In the genomic region with DNA sequence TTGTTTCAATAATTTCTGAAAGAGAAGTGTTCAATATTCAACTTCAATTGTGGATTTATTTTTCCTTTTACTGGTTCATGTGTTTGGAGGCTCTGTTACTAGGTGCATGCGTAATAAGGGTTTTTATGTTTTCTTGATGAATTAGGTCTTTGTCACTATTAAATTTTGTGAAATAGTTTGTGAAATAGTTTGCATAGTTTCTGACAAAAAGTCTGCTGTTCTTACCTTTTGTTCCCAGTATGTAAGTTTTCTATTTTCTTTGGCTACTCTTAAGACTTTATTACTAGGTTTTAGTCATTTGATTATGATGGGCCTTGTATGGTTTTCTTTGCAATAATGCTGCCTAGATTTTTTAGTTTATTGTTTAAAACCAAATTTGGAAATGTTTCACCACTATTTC, we compare ENCODE assay signal across 23 cellular contexts. TPM values are rescaled to one million over a fixed set of nuclear protein-coding genes. Genes with fewer than 3 reads are reported as not detected.
DNase-seq lines count a peak whose midpoint lies in the region; ATAC-seq and TF ChIP-seq lines count a peak whose summit lies in the region.
"Had no signal": no experiment of that assay in that cellular context is flagged by ENCODE, and none has a peak within 500 bp of the region (broad histone marks: within the 10 kb centered on the region; RNA-seq: fewer than 3 reads in every experiment).

No MANE protein-coding gene starts in this region.

- H3F3A ChIP-seq in GM23338 (replicated peaks; ENCODE audit: low read depth): no peaks in the 10 kb centered on the region

- H3K27ac ChIP-seq in ACC112 (ENCODE audit: low read depth, low read length) (peak overlapping the region; percentile 54), GM23338 (ENCODE audit: low read depth) (peak overlapping the region; percentile 34)
- H3K27ac ChIP-seq: C4-2B had no signal

- H3K4me1 Mint-ChIP-seq in GM23338: peaks cover 56% of the 10 kb centered on the region
- peaks cover 18% of the 10 kb centered on the region for H3K4me1 Mint-ChIP-seq in mesothelial cell of epicardium

- peaks cover 6% of the 10 kb centered on the region; the same call in 1 of the 2 replicates for H4K20me1 ChIP-seq in GM23338 (replicated peaks; ENCODE audit: insufficient read depth)

- in situ Hi-C loops in astrocyte of the cerebellum (cut with HindIII; ENCODE audit: low sequenced_read_pairs): loop anchor here (5.0 kb wide), 1 partner anchor 57 kb away; no protein-coding TSS in a partner anchor

- no peaks in the 10 kb centered on the region for H3K27me3 ChIP-seq in ACC112 (ENCODE audit: insufficient read depth, low read length)
- H3K27me3 ChIP-seq in GM23338 (ENCODE audit: insufficient read depth): no peaks in the 10 kb centered on the region

- H3K4me3 Mint-ChIP-seq in GM23338: no peak overlapping the region
- no peak overlapping the region for H3K4me3 Mint-ChIP-seq in mesothelial cell of epicardium
- H3K4me3 Mint-ChIP-seq: stimulated activated naive CD8-positive, alpha-beta T cell treated with anti-CD3 and anti-CD28 coated beads, Interleukin-15, amount 100 ng/mL, for 72 hours had no signal

- H3K9me3 Mint-ChIP-seq in GM23338 (no peaks in the 10 kb centered on the region; the same call in 2 of the 3 replicates), mesothelial cell of epicardium (peaks cover 27% of the 10 kb centered on the region)
- H3K9me3 Mint-ChIP-seq: stimulated activated naive CD8-positive, alpha-beta T cell treated with anti-CD3 and anti-CD28 coated beads, Interleukin-15, amount 100 ng/mL, for 72 hours had no signal

- H3K4me1 ChIP-seq in ACC112 (ENCODE audit: control insufficient read depth, insufficient read depth, low read length, unreplicated experiment) (peaks cover 21% of the 10 kb centered on the region), GM23338 (ENCODE audit: insufficient read depth) (peaks cover 17% of the 10 kb centered on the region)

- no peak overlapping the region for H3K4me2 ChIP-seq in GM23338

- H3K4me3 ChIP-seq in ACC112 (ENCODE audit: low read depth, low read length) (no peak overlapping the region), GM23338 (no peak overlapping the region), astrocyte of the cerebellum (ENCODE audit: low read depth, low read length) (no peak overlapping the region)
- H3K4me3 ChIP-seq: HAP-1 had no signal

- DNase-seq in GM23338 (ENCODE audit: low spot score) (no peak), astrocyte of the cerebellum (ENCODE audit: low read depth) (peak; percentile 20), mesothelial cell of epicardium (ENCODE audit: low spot score in 2 of 2, unreplicated experiment in 2 of 2) (no peak), GM19240 (ENCODE audit: insufficient read length, low spot score) (no peak), NCI-H128 (lab: John Stamatoyannopoulos, UW; ENCODE audit: unreplicated experiment) (no peak)
- DNase-seq: activated T-cell treated with anti-CD3 and anti-CD28 coated beads, Interleukin-2, amount 50 U/mL, for 1 hour; amygdala; cerebellar nuclear complex; KG1; kidney glomerular epithelial cell; NCI-H2029; NCI-H345; Right ventricle myocardium superior; stimulated activated CD4-positive, alpha-beta T cell treated with anti-CD3 and anti-CD28 coated beads, Interleukin-4, amount 100 ng/mL, for 4 hours; stimulated activated naive CD8-positive, alpha-beta T cell treated with anti-CD3 and anti-CD28 coated beads, Interleukin-15, amount 100 ng/mL, for 72 hours; T1000; trophoblast cell had no signal

- H3K36me3 Mint-ChIP-seq in GM23338 (ENCODE audit: low read depth) (peaks cover 21% of the 10 kb centered on the region), mesothelial cell of epicardium (peaks cover 33% of the 10 kb centered on the region)

- H3K27me3 Mint-ChIP-seq in GM23338 (ENCODE audit: insufficient read depth, low read depth, poor library complexity) (peaks cover 2% of the 10 kb centered on the region), mesothelial cell of epicardium (ENCODE audit: low read depth) (no peaks in the 10 kb centered on the region)
- H3K27me3 Mint-ChIP-seq: stimulated activated naive CD8-positive, alpha-beta T cell treated with anti-CD3 and anti-CD28 coated beads, Interleukin-15, amount 100 ng/mL, for 72 hours had no signal

- peak overlapping the region; percentile 73 for H3K27ac Mint-ChIP-seq in GM23338
- H3K27ac Mint-ChIP-seq in mesothelial cell of epicardium: peak overlapping the region; percentile 76
- H3K27ac Mint-ChIP-seq: stimulated activated naive CD8-positive, alpha-beta T cell treated with anti-CD3 and anti-CD28 coated beads, Interleukin-15, amount 100 ng/mL, for 72 hours had no signal

- H3K9me2 ChIP-seq in GM23338 (ENCODE audit: insufficient read depth): no peaks in the 10 kb centered on the region

- ATAC-seq in GM23338 (no peak), HG02588 (IDR thresholded peaks at IDR 0.05; ENCODE audit: unreplicated experiment) (no peak), HG03460 (IDR thresholded peaks at IDR 0.05; ENCODE audit: unreplicated experiment) (no peak)
- ATAC-seq: activated CD4-positive, CD25-positive, alpha-beta regulatory T cell treated with anti-CD3 and anti-CD28 coated beads, Interleukin-2, amount 50 U/mL, for 24 hours; stimulated activated naive CD8-positive, alpha-beta T cell treated with anti-CD3 and anti-CD28 coated beads, Interleukin-15, amount 100 ng/mL, for 72 hours had no signal

- peaks cover 26% of the 10 kb centered on the region for H3K36me3 ChIP-seq in ACC112 (ENCODE audit: insufficient read depth, low read length)
- H3K36me3 ChIP-seq in GM23338 (ENCODE audit: insufficient read depth): no peaks in the 10 kb centered on the region

- no peak overlapping the region for H2AFZ ChIP-seq in ACC112 (ENCODE audit: low read length, unreplicated experiment)
- H2AFZ ChIP-seq in GM23338: no peak overlapping the region

- TF ChIP-seq CTCF in GM23338 (conservative IDR thresholded peaks at IDR 0.05; ENCODE audit: low read depth in 2 of 2) (no peak), astrocyte of the cerebellum (IDR thresholded peaks at IDR 0.05; ENCODE audit: low read depth, low read length, missing control alignments) (no peak), mesothelial cell of epicardium (IDR thresholded peaks at IDR 0.05; ENCODE audit: unreplicated experiment) (no peak)

- H3K79me2 ChIP-seq in ACC112 (ENCODE audit: control insufficient read depth, insufficient read depth, low read length, unreplicated experiment) (peaks cover 74% of the 10 kb centered on the region), GM23338 (replicated peaks; ENCODE audit: insufficient read depth) (peaks cover 97% of the 10 kb centered on the region)

TF ChIP-seq in GM23338, 12 proteins besides CTCF, POLR2A, EP300 and RAD21:
- TF ChIP-seq EZH2 (IDR thresholded peaks at IDR 0.05; ENCODE audit: low read depth, unreplicated experiment): no peak
- TF ChIP-seq EZH2phosphoT487 (IDR thresholded peaks at IDR 0.05; ENCODE audit: unreplicated experiment): no peak
- no peak for TF ChIP-seq ZNF114 (CRISPR knock-in tag; IDR thresholded peaks at IDR 0.05)
- TF ChIP-seq, protein P1, sequence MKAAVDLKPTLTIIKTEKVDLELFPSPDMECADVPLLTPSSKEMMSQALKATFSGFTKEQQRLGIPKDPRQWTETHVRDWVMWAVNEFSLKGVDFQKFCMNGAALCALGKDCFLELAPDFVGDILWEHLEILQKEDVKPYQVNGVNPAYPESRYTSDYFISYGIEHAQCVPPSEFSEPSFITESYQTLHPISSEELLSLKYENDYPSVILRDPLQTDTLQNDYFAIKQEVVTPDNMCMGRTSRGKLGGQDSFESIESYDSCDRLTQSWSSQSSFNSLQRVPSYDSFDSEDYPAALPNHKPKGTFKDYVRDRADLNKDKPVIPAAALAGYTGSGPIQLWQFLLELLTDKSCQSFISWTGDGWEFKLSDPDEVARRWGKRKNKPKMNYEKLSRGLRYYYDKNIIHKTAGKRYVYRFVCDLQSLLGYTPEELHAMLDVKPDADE (IDR thresholded peaks at IDR 0.05): no peak
- no peak for TF ChIP-seq JUNB (IDR thresholded peaks at IDR 0.05; ENCODE audit: unreplicated experiment)
- TF ChIP-seq CREB1 (CRISPR knock-in tag; IDR thresholded peaks at IDR 0.05; ENCODE audit: low read depth): no peak
- no peak for TF ChIP-seq POLR2AphosphoS5 (IDR thresholded peaks at IDR 0.05; ENCODE audit: low read depth)
- no peak for TF ChIP-seq STAT1 (IDR thresholded peaks at IDR 0.05; ENCODE audit: unreplicated experiment)
- TF ChIP-seq NANOG (IDR thresholded peaks at IDR 0.05; ENCODE audit: borderline replicate concordance): no peak

RNA-seq across cellular contexts. Expression of gene MEF2A, which starts 38.0 kb away (rescaled TPM):
- 42.3 and 46.1 TPM in 2 replicates for total RNA-seq in GM23338 (2014; rRNA removed; shearing (Covaris generic))
- polyA plus RNA-seq in GM23338 (2016; fragmentation: Nextera tagmentation; extraction: Ambion mirVana): 17.7 and 20.3 TPM in 2 replicates
- 35.4 to 39.1 TPM (median 36.0 TPM) in 3 replicates for total RNA-seq in mesothelial cell of epicardium
